1 cellular context compared by ENCODE assay signal in genomic region chr13:113192279-113192678, GRCh38.
TF ChIP-seq lines count a peak whose summit lies in the region.

No MANE protein-coding gene starts in this region.

TF ChIP-seq in IMR-90, 13 proteins besides CTCF, POLR2A, EP300 and RAD21:
- TF ChIP-seq MAFK (IDR thresholded peaks at IDR 0.05; ENCODE audit: low read depth, low read length) = no peak
- no peak for TF ChIP-seq CEBPB (IDR thresholded peaks at IDR 0.05; ENCODE audit: low read depth, low read length)
- no peak for TF ChIP-seq CHD1 (IDR thresholded peaks at IDR 0.05; ENCODE audit: low read depth, low read length)
- no peak for TF ChIP-seq MAZ (IDR thresholded peaks at IDR 0.05; ENCODE audit: borderline replicate concordance, low read depth, low read length)
- TF ChIP-seq, protein P1, sequence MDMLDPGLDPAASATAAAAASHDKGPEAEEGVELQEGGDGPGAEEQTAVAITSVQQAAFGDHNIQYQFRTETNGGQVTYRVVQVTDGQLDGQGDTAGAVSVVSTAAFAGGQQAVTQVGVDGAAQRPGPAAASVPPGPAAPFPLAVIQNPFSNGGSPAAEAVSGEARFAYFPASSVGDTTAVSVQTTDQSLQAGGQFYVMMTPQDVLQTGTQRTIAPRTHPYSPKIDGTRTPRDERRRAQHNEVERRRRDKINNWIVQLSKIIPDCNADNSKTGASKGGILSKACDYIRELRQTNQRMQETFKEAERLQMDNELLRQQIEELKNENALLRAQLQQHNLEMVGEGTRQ (IDR thresholded peaks at IDR 0.05; ENCODE audit: low read depth, low read length) = no peak
- TF ChIP-seq RFX5 (IDR thresholded peaks at IDR 0.05; ENCODE audit: low read depth, low read length) = no peak
- no peak for TF ChIP-seq BHLHE40 (IDR thresholded peaks at IDR 0.05; ENCODE audit: low read depth, low read length)
